Comparison of ENCODE assay signal across 1 cellular context in genomic region chr2:205461169-205461568, GRCh38.
TF ChIP-seq lines count a peak whose summit lies in the region.

No MANE protein-coding gene starts in this region.

TF ChIP-seq in H1, 55 proteins besides CTCF, POLR2A, EP300 and RAD21 (continued from another document):
- no peak for TF ChIP-seq NANOG (IDR thresholded peaks at IDR 0.05; ENCODE audit: insufficient read depth, low read depth, low read length, poor library complexity, severe bottlenecking)
- no peak for TF ChIP-seq MAFK (IDR thresholded peaks at IDR 0.05; ENCODE audit: low read depth, low read length)
- no peak for TF ChIP-seq JUND (IDR thresholded peaks at IDR 0.05; ENCODE audit: low read length)
- no peak for TF ChIP-seq CHD7 (IDR thresholded peaks at IDR 0.05; ENCODE audit: insufficient replicate concordance, low read length)
- no peak for TF ChIP-seq SIRT6 (IDR thresholded peaks at IDR 0.05; ENCODE audit: low read length)
- TF ChIP-seq SIX5 (IDR thresholded peaks at IDR 0.05; ENCODE audit: low read depth, low read length), result no peak
- no peak for TF ChIP-seq CTBP2 (IDR thresholded peaks at IDR 0.05; ENCODE audit: borderline replicate concordance, insufficient read depth, insufficient read length, low read length)
- no peak for TF ChIP-seq CBX8 (IDR thresholded peaks at IDR 0.05; ENCODE audit: borderline replicate concordance, low read depth, low read length)
- no peak for TF ChIP-seq TCF12 (IDR thresholded peaks at IDR 0.05; ENCODE audit: low read depth, low read length)
- TF ChIP-seq BRCA1 (IDR thresholded peaks at IDR 0.05; ENCODE audit: low read depth, low read length), result no peak
- no peak for TF ChIP-seq JUN (IDR thresholded peaks at IDR 0.05; ENCODE audit: low read depth, low read length)
- TF ChIP-seq ZNF274 (IDR thresholded peaks at IDR 0.05; ENCODE audit: borderline replicate concordance, extremely low read depth, low read length), result no peak
- TF ChIP-seq SP1 (IDR thresholded peaks at IDR 0.05; ENCODE audit: low read depth, low read length), result no peak
- TF ChIP-seq SAP30 (IDR thresholded peaks at IDR 0.05; ENCODE audit: insufficient read depth, insufficient replicate concordance, low read length), result no peak
- no peak for TF ChIP-seq RNF2 (IDR thresholded peaks at IDR 0.05; ENCODE audit: borderline replicate concordance, low read depth, low read length, missing control alignments, poor library complexity, severe bottlenecking)
- no peak for TF ChIP-seq BACH1 (IDR thresholded peaks at IDR 0.05; ENCODE audit: low read length)
